ENCODE assay signal across 13 cellular contexts in genomic region chr1:182952677-182953444, GRCh38. TPM values are rescaled to one million over a fixed set of nuclear protein-coding genes. Genes with fewer than 3 reads are reported as not detected.
DNase-seq lines count a peak whose midpoint lies in the region; ATAC-seq and TF ChIP-seq lines count a peak whose summit lies in the region.
"Had no signal": no experiment of that assay in that cellular context is flagged by ENCODE, and none has a peak within 500 bp of the region (broad histone marks: within the 10 kb centered on the region; RNA-seq: fewer than 3 reads in every experiment).

SHCBP1L (minus strand) TSS chr1:182953166; CDS start chr1:182953133, 33 bp downstream.

- H3K36me3 ChIP-seq in testis (ENCODE audit: low read depth, missing control alignments), result no peaks in the 10 kb centered on the region

- 30 to 32% methylated on average over 15 to 65 of the region's 79 CpGs for WGBS in testis, 2 donors

- no peaks in the 10 kb centered on the region for H3K36me3 Mint-ChIP-seq in activated CD8-positive, alpha-beta T cell treated with anti-CD3 and anti-CD28 coated beads, Interleukin-2, amount 10 ng/mL, durations not matched to agents 7 days and 5 days (ENCODE audit: low read depth)
- no peaks in the 10 kb centered on the region for H3K36me3 Mint-ChIP-seq in activated CD8-positive, alpha-beta T cell treated with anti-CD3 and anti-CD28 coated beads for 36 hours (ENCODE audit: low read depth)
- no peaks in the 10 kb centered on the region for H3K36me3 Mint-ChIP-seq in naive B cell
- H3K36me3 Mint-ChIP-seq in activated T-helper 2 cell treated with anti-CD3 and anti-CD28 coated beads, Interferon-gamma antibody, Interleukin-2, Interleukin-4, amounts not matched to agents 10 μg/mL and 5 μg/mL and 100 μg/mL, durations not matched to agents 14 hours and 24 hours and 36 hours (ENCODE audit: low read depth), result no peaks in the 10 kb centered on the region

- H3K4me1 ChIP-seq in testis, result no peaks in the 10 kb centered on the region

- no peak within 1 kb of the TSS for H3K4me3 Mint-ChIP-seq in activated CD8-positive, alpha-beta T cell treated with anti-CD3 and anti-CD28 coated beads, Interleukin-2, amount 10 ng/mL, durations not matched to agents 7 days and 5 days
- H3K4me3 Mint-ChIP-seq in activated CD8-positive, alpha-beta T cell treated with anti-CD3 and anti-CD28 coated beads for 36 hours, result no peak within 1 kb of the TSS
- peak within 1 kb of the TSS in 6 of 8 donors; percentile 12 to 82 (median 55) for H3K4me3 Mint-ChIP-seq in naive B cell
- no peak within 1 kb of the TSS for H3K4me3 Mint-ChIP-seq in activated T-helper 2 cell treated with anti-CD3 and anti-CD28 coated beads, Interferon-gamma antibody, Interleukin-2, Interleukin-4, amounts not matched to agents 10 μg/mL and 5 μg/mL and 100 μg/mL, durations not matched to agents 14 hours and 24 hours and 36 hours (ENCODE audit: low read depth)
- H3K4me3 Mint-ChIP-seq: T-helper 1 cell treated with Interleukin-12 subunit alpha and Interleukin-12 subunit beta and Interleukin-4 antibody, amounts not matched to agents 30 μg/mL and 1 μg/mL, for 36 hours had no signal

- H3K27ac Mint-ChIP-seq in activated CD8-positive, alpha-beta T cell treated with anti-CD3 and anti-CD28 coated beads, Interleukin-2, amount 10 ng/mL, durations not matched to agents 7 days and 5 days, result no peak within 1 kb of the TSS
- H3K27ac Mint-ChIP-seq in activated CD8-positive, alpha-beta T cell treated with anti-CD3 and anti-CD28 coated beads for 36 hours, result no peak within 1 kb of the TSS
- H3K27ac Mint-ChIP-seq in naive B cell, result peak within 1 kb of the TSS in 1 of 6 donors; percentile 44
- H3K27ac Mint-ChIP-seq in activated T-helper 2 cell treated with anti-CD3 and anti-CD28 coated beads, Interferon-gamma antibody, Interleukin-2, Interleukin-4, amounts not matched to agents 10 μg/mL and 5 μg/mL and 100 μg/mL, durations not matched to agents 14 hours and 24 hours and 36 hours, result no peak within 1 kb of the TSS
- H3K27ac Mint-ChIP-seq: T-helper 1 cell treated with Interleukin-12 subunit alpha and Interleukin-12 subunit beta and Interleukin-4 antibody, amounts not matched to agents 30 μg/mL and 1 μg/mL, for 36 hours had no signal

- no peaks in the 10 kb centered on the region for H3K9me3 Mint-ChIP-seq in activated CD8-positive, alpha-beta T cell treated with anti-CD3 and anti-CD28 coated beads, Interleukin-2, amount 10 ng/mL, durations not matched to agents 7 days and 5 days (ENCODE audit: insufficient read depth)
- H3K9me3 Mint-ChIP-seq in activated CD8-positive, alpha-beta T cell treated with anti-CD3 and anti-CD28 coated beads for 36 hours, result no peaks in the 10 kb centered on the region
- H3K9me3 Mint-ChIP-seq in naive B cell, result no peaks in the 10 kb centered on the region
- H3K9me3 Mint-ChIP-seq in activated T-helper 2 cell treated with anti-CD3 and anti-CD28 coated beads, Interferon-gamma antibody, Interleukin-2, Interleukin-4, amounts not matched to agents 10 μg/mL and 5 μg/mL and 100 μg/mL, durations not matched to agents 14 hours and 24 hours and 36 hours, result no peaks in the 10 kb centered on the region
- H3K9me3 Mint-ChIP-seq: T-helper 1 cell treated with Interleukin-12 subunit alpha and Interleukin-12 subunit beta and Interleukin-4 antibody, amounts not matched to agents 30 μg/mL and 1 μg/mL, for 36 hours had no signal

- H3K4me3 ChIP-seq in epithelial cell of esophagus (ENCODE audit: low read length), result peak within 1 kb of the TSS; percentile 8
- H3K4me3 ChIP-seq in testis, result peak within 1 kb of the TSS; percentile 53 to 54

- intact Hi-C loops in activated CD8-positive, alpha-beta T cell treated with anti-CD3 and anti-CD28 coated beads for 36 hours (cut with micrococcal nuclease), result no loop called here
- intact Hi-C loops in testis (cut with DNase I; ENCODE audit: low total_unique reads), result no loop called here
- intact Hi-C loops in activated T-helper 2 cell treated with anti-CD3 and anti-CD28 coated beads, Interferon-gamma antibody, Interleukin-2, Interleukin-4, amounts not matched to agents 10 μg/mL and 5 μg/mL and 100 μg/mL, durations not matched to agents 14 hours and 24 hours and 36 hours (cut with micrococcal nuclease), result no loop called here

- peak within 1 kb of the TSS in 1 of 2 donors; percentile 71 for H3K27ac ChIP-seq in testis

- POLR2A ChIA-PET in activated CD8-positive, alpha-beta T cell treated with anti-CD3 and anti-CD28 coated beads, Interleukin-2, amount 10 ng/mL, durations not matched to agents 7 days and 5 days (lab: Charles Lee), result no interaction called here
- POLR2A ChIA-PET in activated CD8-positive, alpha-beta T cell treated with anti-CD3 and anti-CD28 coated beads for 36 hours (lab: Charles Lee), result no interaction called here

- H3K4me1 Mint-ChIP-seq in activated CD8-positive, alpha-beta T cell treated with anti-CD3 and anti-CD28 coated beads, Interleukin-2, amount 10 ng/mL, durations not matched to agents 7 days and 5 days (ENCODE audit: low read depth), result peaks cover 5% of the 10 kb centered on the region
- H3K4me1 Mint-ChIP-seq in activated CD8-positive, alpha-beta T cell treated with anti-CD3 and anti-CD28 coated beads for 36 hours (ENCODE audit: low read depth), result no peaks in the 10 kb centered on the region
- H3K4me1 Mint-ChIP-seq in naive B cell, result peaks cover 4 to 6% (median 4%) of the 10 kb centered on the region in 3 donors
- no peaks in the 10 kb centered on the region for H3K4me1 Mint-ChIP-seq in activated T-helper 2 cell treated with anti-CD3 and anti-CD28 coated beads, Interferon-gamma antibody, Interleukin-2, Interleukin-4, amounts not matched to agents 10 μg/mL and 5 μg/mL and 100 μg/mL, durations not matched to agents 14 hours and 24 hours and 36 hours (ENCODE audit: low read depth)

- CTCF ChIA-PET in activated CD8-positive, alpha-beta T cell treated with anti-CD3 and anti-CD28 coated beads, Interleukin-2, amount 10 ng/mL, durations not matched to agents 7 days and 5 days (lab: Charles Lee), result no interaction called here
- CTCF ChIA-PET in activated CD8-positive, alpha-beta T cell treated with anti-CD3 and anti-CD28 coated beads for 36 hours (lab: Charles Lee), result no interaction called here

- no peaks in the 10 kb centered on the region for H3K27me3 ChIP-seq in testis

- no peak for TF ChIP-seq POLR2A in testis (IDR thresholded peaks at IDR 0.05)

- TF ChIP-seq CTCF in activated CD8-positive, alpha-beta T cell treated with anti-CD3 and anti-CD28 coated beads for 36 hours (IDR thresholded peaks at IDR 0.05), result no peak
- TF ChIP-seq CTCF in epithelial cell of esophagus (IDR thresholded peaks at IDR 0.05; ENCODE audit: insufficient read depth, low read depth, low read length, missing control alignments) (no peak), testis (IDR thresholded peaks at IDR 0.05) (no peak)

- H3K9me3 ChIP-seq in testis, result no peaks in the 10 kb centered on the region

- peak; percentile 23 for ATAC-seq in activated CD8-positive, alpha-beta T cell treated with anti-CD3 and anti-CD28 coated beads, Interleukin-2, amount 10 ng/mL, durations not matched to agents 7 days and 5 days
- no peak for ATAC-seq in activated CD8-positive, alpha-beta T cell treated with anti-CD3 and anti-CD28 coated beads for 36 hours
- no peak for ATAC-seq in naive B cell (ENCODE audit: low read depth in 2 of 2)

- H3K27me3 Mint-ChIP-seq in activated CD8-positive, alpha-beta T cell treated with anti-CD3 and anti-CD28 coated beads, Interleukin-2, amount 10 ng/mL, durations not matched to agents 7 days and 5 days (ENCODE audit: low read depth), result peaks cover 22% of the 10 kb centered on the region
- H3K27me3 Mint-ChIP-seq in activated CD8-positive, alpha-beta T cell treated with anti-CD3 and anti-CD28 coated beads for 36 hours, result peaks cover 21% of the 10 kb centered on the region
- H3K27me3 Mint-ChIP-seq in naive B cell, result peaks cover 26 to 43% (median 40%) of the 10 kb centered on the region in 3 donors
- peaks cover 27% of the 10 kb centered on the region for H3K27me3 Mint-ChIP-seq in activated T-helper 2 cell treated with anti-CD3 and anti-CD28 coated beads, Interferon-gamma antibody, Interleukin-2, Interleukin-4, amounts not matched to agents 10 μg/mL and 5 μg/mL and 100 μg/mL, durations not matched to agents 14 hours and 24 hours and 36 hours (ENCODE audit: low read depth)

- no peak for DNase-seq in activated CD8-positive, alpha-beta T cell treated with anti-CD3 and anti-CD28 coated beads, Interleukin-2, amount 10 ng/mL, durations not matched to agents 7 days and 5 days
- DNase-seq in activated CD8-positive, alpha-beta T cell treated with anti-CD3 and anti-CD28 coated beads for 36 hours, result no peak
- DNase-seq in epithelial cell of esophagus (ENCODE audit: low read depth) (no peak), naive B cell (no peak), testis (peak; percentile 59), NCI-H345 treated with DMSO at 0.1 percent for 48 hours (lab: John Stamatoyannopoulos, UW; ENCODE audit: unreplicated experiment) (no peak), T1000 (lab: John Stamatoyannopoulos, UW) (no peak)
- no peak for DNase-seq in activated T-helper 2 cell treated with anti-CD3 and anti-CD28 coated beads, Interferon-gamma antibody, Interleukin-2, Interleukin-4, amounts not matched to agents 10 μg/mL and 5 μg/mL and 100 μg/mL, durations not matched to agents 14 hours and 24 hours and 36 hours (ENCODE audit: low spot score)
- DNase-seq: 8988T, DMS 273 treated with DMSO at 0.1 percent for 48 hours, KG1 had no signal

RNA-seq across cellular contexts. Expression of gene SHCBP1L, which starts in this region (rescaled TPM):
- not detected for total RNA-seq in activated CD8-positive, alpha-beta T cell treated with anti-CD3 and anti-CD28 coated beads, Interleukin-2, amount 10 ng/mL, durations not matched to agents 7 days and 5 days
- total RNA-seq in activated CD8-positive, alpha-beta T cell treated with anti-CD3 and anti-CD28 coated beads for 36 hours, result not detected
- not detected for polyA plus RNA-seq in naive B cell (ENCODE audit: low read depth in 6 of 6)
- total RNA-seq in testis, result 100 to 1,000 TPM; 106 to 132 TPM
- 254 TPM for polyA plus RNA-seq in testis (ENCODE audit: insufficient read depth, low read depth, low replicate concordance)
- not detected in 2 replicates for total RNA-seq in activated T-helper 2 cell treated with anti-CD3 and anti-CD28 coated beads, Interferon-gamma antibody, Interleukin-2, Interleukin-4, amounts not matched to agents 10 μg/mL and 5 μg/mL and 100 μg/mL, durations not matched to agents 14 hours and 24 hours and 36 hours
- total RNA-seq: myocyte had no signal

Comparison
In these comparisons a context has a peak if more than half of its experiments do, and no peak if none do; other contexts are left out.
1. RNA of gene SHCBP1L (total RNA-seq): 106 to 132 TPM in testis; not detected in activated CD8-positive, alpha-beta T cell treated with anti-CD3 and anti-CD28 coated beads, Interleukin-2, amount 10 ng/mL, durations not matched to agents 7 days and 5 days, not detected in activated CD8-positive, alpha-beta T cell treated with anti-CD3 and anti-CD28 coated beads for 36 hours and not detected in activated T-helper 2 cell treated with anti-CD3 and anti-CD28 coated beads, Interferon-gamma antibody, Interleukin-2, Interleukin-4, amounts not matched to agents 10 μg/mL and 5 μg/mL and 100 μg/mL, durations not matched to agents 14 hours and 24 hours and 36 hours; every median in the first group is over 100 times any median in the second.
2. RNA of gene SHCBP1L (polyA plus RNA-seq): 254 TPM in testis (single experiment); not detected in naive B cell; every median in the first group is over 100 times any median in the second.
3. Peak in ATAC-seq in activated CD8-positive, alpha-beta T cell treated with anti-CD3 and anti-CD28 coated beads, Interleukin-2, amount 10 ng/mL, durations not matched to agents 7 days and 5 days; RNA of the gene not detected or under 1 TPM.
4. H3K4me3 Mint-ChIP-seq: peak in naive B cell (6 of 8); none in activated CD8-positive, alpha-beta T cell treated with anti-CD3 and anti-CD28 coated beads, Interleukin-2, amount 10 ng/mL, durations not matched to agents 7 days and 5 days (single experiment), activated CD8-positive, alpha-beta T cell treated with anti-CD3 and anti-CD28 coated beads for 36 hours (single experiment) and activated T-helper 2 cell treated with anti-CD3 and anti-CD28 coated beads, Interferon-gamma antibody, Interleukin-2, Interleukin-4, amounts not matched to agents 10 μg/mL and 5 μg/mL and 100 μg/mL, durations not matched to agents 14 hours and 24 hours and 36 hours (single experiment).